Comparison of ENCODE assay signal across 8 cellular contexts in the genomic region with DNA sequence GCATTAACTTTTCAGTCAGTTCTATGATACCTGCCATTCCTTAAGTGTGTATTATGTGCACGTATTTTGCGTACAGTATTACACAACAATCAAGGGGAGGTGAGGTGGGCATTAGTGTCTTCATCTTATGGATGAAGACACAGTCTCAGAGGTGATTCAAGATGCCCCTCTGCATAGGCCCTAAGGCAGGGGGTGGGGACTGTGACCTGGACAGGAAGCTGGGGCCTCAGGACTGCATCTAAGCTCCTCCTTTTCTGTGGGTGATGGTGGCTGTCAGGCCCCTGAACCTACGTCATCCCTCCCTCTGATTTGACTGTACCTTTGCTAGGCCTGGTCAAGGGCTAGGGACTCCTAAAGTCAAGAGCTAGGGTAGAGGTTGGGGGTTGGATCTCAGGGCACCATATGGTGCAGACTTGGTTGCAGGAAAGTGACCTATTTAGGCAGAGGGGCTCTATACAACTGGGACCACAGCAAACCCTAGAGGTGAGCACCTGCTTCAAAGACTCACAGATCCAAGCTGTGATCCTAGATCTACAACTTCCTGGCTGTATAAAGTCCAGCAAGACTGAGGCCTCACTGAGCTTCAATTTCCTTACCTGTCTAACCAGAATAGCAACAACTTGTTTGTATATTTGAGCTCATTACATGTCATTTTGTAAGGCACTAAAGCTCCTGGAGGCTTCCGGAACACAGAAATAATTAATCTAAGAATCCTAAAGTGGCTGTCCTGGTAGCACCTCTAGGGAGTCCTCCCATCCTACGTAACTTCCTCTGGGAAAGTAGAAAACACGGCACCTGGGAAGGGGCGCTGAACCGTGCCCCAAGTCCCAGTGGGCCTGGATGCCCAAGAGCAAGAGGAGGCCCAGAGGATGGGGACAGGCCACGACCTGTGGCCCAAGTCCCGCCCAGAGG. TPM values are rescaled to one million over a fixed set of nuclear protein-coding genes. Genes with fewer than 3 reads are reported as not detected.
A peak's percentile ranks its signal among the peaks of the same experiment; 100 is the strongest.
DNase-seq lines count a peak whose midpoint lies in the region; ATAC-seq, FAIRE-seq and TF ChIP-seq lines count a peak whose summit lies in the region.

No MANE protein-coding gene starts in this region.

- peak overlapping the region; percentile 79 for H3K27ac Mint-ChIP-seq in activated B cell treated with CpG ODN at 0.5 μM for 24 hours

- no peaks in the 10 kb centered on the region for H3K9me3 ChIP-seq in A549
- H3K9me3 ChIP-seq in right cardiac atrium (ENCODE audit: control insufficient read depth, low read length), result no peaks in the 10 kb centered on the region

- TF ChIP-seq POLR2A in A549 (IDR thresholded peaks at IDR 0.05; ENCODE audit: low read length), result no peak

- TF ChIP-seq CTCF in A549 (IDR thresholded peaks at IDR 0.05) (no peak), activated B cell treated with CpG ODN at 0.5 μM for 24 hours (IDR thresholded peaks at IDR 0.05) (no peak)

- H3K36me3 Mint-ChIP-seq in activated B cell treated with CpG ODN at 0.5 μM for 24 hours (ENCODE audit: low read depth), result peaks cover 2% of the 10 kb centered on the region

- intact Hi-C loops in activated B cell treated with CpG ODN at 0.5 μM for 24 hours (cut with micrococcal nuclease) (loop anchor here (1.0 to 5.0 kb wide), 9 partner anchors 11 to 855 kb away; partner anchors contain the start of genes DDX21, SAR1A and SUPV3L1), right cardiac atrium (cut with DNase I) (loop anchor here in 2 of 4 donors (5.0 to 10.0 kb wide), 3 partner anchors 53 to 75 kb away; no protein-coding TSS in a partner anchor)

- CTCF ChIA-PET in A549 (lab: Yijun Ruan, JAX), result interaction anchor here (0.8 to 1.7 kb wide), 6 partner anchors 32 to 190 kb away, joined by 3 to 7 read pairs (median 4); no protein-coding TSS in a partner anchor
- CTCF ChIA-PET in activated B cell treated with CpG ODN at 0.5 μM for 24 hours (lab: Charles Lee), result interaction anchor here (0.7 to 2.1 kb wide), 4 partner anchors 10 to 75 kb away, joined by 3 to 8 read pairs (median 4); no protein-coding TSS in a partner anchor

- no peaks in the 10 kb centered on the region for H3K9me3 Mint-ChIP-seq in activated B cell treated with CpG ODN at 0.5 μM for 24 hours

- peak overlapping the region; percentile 92 for H3K4me3 Mint-ChIP-seq in activated B cell treated with CpG ODN at 0.5 μM for 24 hours

- no peak for DNase-seq in A549 (ENCODE audit: low read depth in 1 of 2, low spot score in 1 of 2)
- no peak for DNase-seq in activated B cell treated with CpG ODN at 0.5 μM for 24 hours
- no peak for DNase-seq in right cardiac atrium
- DNase-seq in stimulated activated CD8-positive, alpha-beta memory T cell treated with anti-CD3 and anti-CD28 coated beads, Interleukin-4, amount 100 ng/mL, for 48 hours, result peak; percentile 71
- DNase-seq in NCI-H69 (lab: John Stamatoyannopoulos, UW), result no peak
- no peak for DNase-seq in H4 (ENCODE audit: low spot score)

- peak overlapping the region; percentile 85 for H3K4me2 ChIP-seq in A549

- H3K4me1 Mint-ChIP-seq in activated B cell treated with CpG ODN at 0.5 μM for 24 hours, result peaks cover 36% of the 10 kb centered on the region

- no peak for TF ChIP-seq RAD21 in A549 (conservative IDR thresholded peaks at IDR 0.05 in 1 of 2, IDR thresholded peaks at IDR 0.05 in 1 of 2)

- ATAC-seq in A549 (no peak), GM18511 (IDR thresholded peaks at IDR 0.05; ENCODE audit: unreplicated experiment) (peak; percentile 43), HG03108 (IDR thresholded peaks at IDR 0.05; ENCODE audit: unreplicated experiment) (peak; percentile 36), activated B cell treated with CpG ODN at 0.5 μM for 24 hours (ENCODE audit: low read depth) (no peak), right cardiac atrium (no peak)

- peak overlapping the region; percentile 86 for H3K4me3 ChIP-seq in A549
- peak overlapping the region; percentile 73 for H3K4me3 ChIP-seq in right cardiac atrium (ENCODE audit: low read length)

- POLR2A ChIA-PET in A549 (lab: Yijun Ruan, JAX), result interaction anchor here (0.9 kb wide), 1 partner anchor 66 kb away, joined by 3 read pairs; no protein-coding TSS in a partner anchor
- POLR2A ChIA-PET in activated B cell treated with CpG ODN at 0.5 μM for 24 hours (lab: Charles Lee), result interaction anchor here (0.6 to 3.6 kb wide), 11 partner anchors 11 to 789 kb away, joined by 3 to 35 read pairs (median 4); no protein-coding TSS in a partner anchor

- H3K4me1 ChIP-seq in A549 (peaks cover 42% of the 10 kb centered on the region), right cardiac atrium (ENCODE audit: control insufficient read depth, insufficient read depth, low read length) (peaks cover 24% of the 10 kb centered on the region)

- H3K27ac ChIP-seq in A549, result peak overlapping the region; percentile 80 to 91
- H3K27ac ChIP-seq in right cardiac atrium (ENCODE audit: low read length), result peak overlapping the region; percentile 91

- no peak for TF ChIP-seq EP300 in A549 (IDR thresholded peaks at IDR 0.05)

- H3K27me3 Mint-ChIP-seq in activated B cell treated with CpG ODN at 0.5 μM for 24 hours, result no peaks in the 10 kb centered on the region

- no peaks in the 10 kb centered on the region for H3K27me3 ChIP-seq in right cardiac atrium (ENCODE audit: control insufficient read depth, insufficient read depth)

- no peak for FAIRE-seq in A549 (lab: Jason Lieb, UNC)

- 79% methylated on average over 9 of the region's 10 CpGs for WGBS in A549 (ENCODE audit: missing lambda C conversion rate)
- WGBS in right cardiac atrium, result 58% methylated on average over 10 of the region's 10 CpGs

TF ChIP-seq in A549, 52 proteins besides CTCF, POLR2A, EP300 and RAD21:
- TF ChIP-seq CBX2 (IDR thresholded peaks at IDR 0.05; ENCODE audit: borderline replicate concordance, low read depth) (no peak), NFE2L2 (conservative IDR thresholded peaks at IDR 0.05; ENCODE audit: low read length) (no peak), CHD4 (IDR thresholded peaks at IDR 0.05; ENCODE audit: borderline replicate concordance) (no peak), ZFP36 (IDR thresholded peaks at IDR 0.05; ENCODE audit: borderline replicate concordance, partially characterized antibody) (no peak), CEBPB (IDR thresholded peaks at IDR 0.05) (no peak), TFCP2L1 (CRISPR knock-in tag; IDR thresholded peaks at IDR 0.05) (no peak), JUN (IDR thresholded peaks at IDR 0.05) (no peak), RARB (CRISPR knock-in tag; IDR thresholded peaks at IDR 0.05) (no peak)
- TF ChIP-seq, protein P1, sequence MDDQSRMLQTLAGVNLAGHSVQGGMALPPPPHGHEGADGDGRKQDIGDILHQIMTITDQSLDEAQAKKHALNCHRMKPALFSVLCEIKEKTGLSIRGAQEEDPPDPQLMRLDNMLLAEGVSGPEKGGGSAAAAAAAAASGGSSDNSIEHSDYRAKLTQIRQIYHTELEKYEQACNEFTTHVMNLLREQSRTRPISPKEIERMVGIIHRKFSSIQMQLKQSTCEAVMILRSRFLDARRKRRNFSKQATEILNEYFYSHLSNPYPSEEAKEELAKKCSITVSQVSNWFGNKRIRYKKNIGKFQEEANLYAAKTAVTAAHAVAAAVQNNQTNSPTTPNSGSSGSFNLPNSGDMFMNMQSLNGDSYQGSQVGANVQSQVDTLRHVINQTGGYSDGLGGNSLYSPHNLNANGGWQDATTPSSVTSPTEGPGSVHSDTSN (IDR thresholded peaks at IDR 0.05), result no peak
- TF ChIP-seq, protein P2, sequence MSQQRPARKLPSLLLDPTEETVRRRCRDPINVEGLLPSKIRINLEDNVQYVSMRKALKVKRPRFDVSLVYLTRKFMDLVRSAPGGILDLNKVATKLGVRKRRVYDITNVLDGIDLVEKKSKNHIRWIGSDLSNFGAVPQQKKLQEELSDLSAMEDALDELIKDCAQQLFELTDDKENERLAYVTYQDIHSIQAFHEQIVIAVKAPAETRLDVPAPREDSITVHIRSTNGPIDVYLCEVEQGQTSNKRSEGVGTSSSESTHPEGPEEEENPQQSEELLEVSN (IDR thresholded peaks at IDR 0.05; ENCODE audit: borderline replicate concordance, low read depth), result no peak

RNA-seq across cellular contexts. Expression of gene HK1, which starts 39.1 kb away (rescaled TPM):
- polyA plus RNA-seq in A549 (2011; rRNA removed) (17.3 and 21.6 TPM in 2 replicates), A549 (2017; fragmentation: RNase III; extraction: RNeasy Plus Mini Kit Qiagen cat#74134 plus additional on column Dnase treatment) (50.6 to 58.9 TPM (median 51.3 TPM) in 3 replicates), right cardiac atrium (165 TPM)
- 15.7 and 17.5 TPM in 2 replicates for polyA plus RNA-seq in A549 (2012; cell fraction: cytosol; rRNA removed)
- polyA plus RNA-seq in A549 (2012; cell fraction: nucleus; rRNA removed), result 24.5 and 28.5 TPM in 2 replicates
- 23.5 and 27.1 TPM in 2 replicates for polyA minus RNA-seq in A549 (2011; rRNA and poly(A)+ RNA removed)
- total RNA-seq in activated B cell treated with CpG ODN at 0.5 μM for 24 hours (47.2 and 52.1 TPM in 2 replicates), right cardiac atrium (100 to 1,000 TPM; 270 to 313 (median 287) TPM)
- 24.4 and 32.1 TPM in 2 replicates for total RNA-seq in H4 (2014; rRNA removed; shearing (Covaris generic))

Comparison
In these comparisons a context has a peak if more than half of its experiments do, and no peak if none do; other contexts are left out.
1. ATAC-seq: peak in GM18511 (single experiment) and HG03108 (single experiment); none in A549 (0 of 2), activated B cell treated with CpG ODN at 0.5 μM for 24 hours (single experiment) and right cardiac atrium (0 of 2).